8 cellular contexts compared by ENCODE assay signal in genomic region chr22:38396440-38397069, GRCh38. TPM values are rescaled to one million over a fixed set of nuclear protein-coding genes. Genes with fewer than 3 reads are reported as not detected.
DNase-seq lines count a peak whose midpoint lies in the region; ATAC-seq, FAIRE-seq and TF ChIP-seq lines count a peak whose summit lies in the region.
"Not testable (repeated sequence)": the region's sequence is repeated elsewhere in the genome, so short reads cannot be mapped to it uniquely, and the experiment has no call there.

No MANE protein-coding gene starts in this region.

- FAIRE-seq in K562 (lab: Jason Lieb, UNC), result not testable (repeated sequence)

- peaks cover 33% of the 10 kb centered on the region for H3K36me3 Mint-ChIP-seq in Calu3 (ENCODE audit: insufficient read depth, unreplicated experiment)
- H3K36me3 Mint-ChIP-seq in activated CD4-positive, alpha-beta T cell treated with anti-CD3 and anti-CD28 coated beads, Interleukin-2, amount 10 ng/mL, durations not matched to agents 7 days and 5 days (ENCODE audit: low read depth), result not testable (repeated sequence)

- H3K9me2 ChIP-seq in Loucy (replicated peaks; ENCODE audit: low read depth, low read length), result not testable (repeated sequence)

- TF ChIP-seq RAD21 in K562 (CRISPR knock-in tag; conservative IDR thresholded peaks at IDR 0.05 in 1 of 2, IDR thresholded peaks at IDR 0.05 in 1 of 2), result not testable (repeated sequence)

- TF ChIP-seq EP300 in K562 (IDR thresholded peaks at IDR 0.05; ENCODE audit: low read length); suprapubic skin (IDR thresholded peaks at IDR 0.05): not testable (repeated sequence)

- H3K27ac ChIP-seq in K562 (ENCODE audit: extremely low read depth, low read depth, low read length) (peak overlapping the region; percentile 85), esophagus squamous epithelium (peak overlapping the region; percentile 92 to 97 (median 96)), left lung (peak overlapping the region; percentile 92 to 93), neutrophil (peak overlapping the region; percentile 91), suprapubic skin (peak overlapping the region; percentile 92)

- peaks cover 66% of the 10 kb centered on the region for H3K79me2 ChIP-seq in Loucy (ENCODE audit: insufficient read depth, low read length)
- H3K79me2 ChIP-seq in K562 (ENCODE audit: control insufficient read depth, insufficient read depth, low read length), result peaks cover 61% of the 10 kb centered on the region

- WGBS in K562 (ENCODE audit: insufficient coverage, low coverage, missing lambda C conversion rate), result 7% methylated on average over 12 of the region's 12 CpGs
- 66 to 83% methylated on average over 11 to 12 of the region's 12 CpGs for WGBS in esophagus squamous epithelium, 2 donors
- WGBS in suprapubic skin, result 84% methylated on average over 12 of the region's 12 CpGs

- H3K9me1 ChIP-seq in K562 (ENCODE audit: control insufficient read depth, insufficient read depth, low read length), result not testable (repeated sequence)

- BruUV-seq in Calu3 (replicated peaks; lab: Mats Ljungman, UMichigan), result not testable (repeated sequence)
- TSS peak; percentile 26 for BruUV-seq in K562 (replicated peaks; lab: Mats Ljungman, UMichigan)

- not testable (repeated sequence) for H3K27me3 Mint-ChIP-seq in Calu3 (ENCODE audit: unreplicated experiment)
- peaks cover 11% of the 10 kb centered on the region for H3K27me3 Mint-ChIP-seq in activated CD4-positive, alpha-beta T cell treated with anti-CD3 and anti-CD28 coated beads, Interleukin-2, amount 10 ng/mL, durations not matched to agents 7 days and 5 days

- H3K27me3 ChIP-seq in Loucy (ENCODE audit: insufficient read depth, low read length, poor library complexity, severe bottlenecking); K562 (ENCODE audit: control insufficient read depth in 2 of 2, insufficient read depth in 2 of 2, low read length in 2 of 2); left lung; neutrophil; suprapubic skin: not testable (repeated sequence)
- peaks cover 0 to 22% (median 0%) of the 10 kb centered on the region in 4 donors for H3K27me3 ChIP-seq in esophagus squamous epithelium

- POLR2A ChIA-PET in activated CD4-positive, alpha-beta T cell treated with anti-CD3 and anti-CD28 coated beads, Interleukin-2, amount 10 ng/mL, durations not matched to agents 7 days and 5 days (lab: Charles Lee); K562 (lab: Yijun Ruan, JAX): not testable (repeated sequence)

- not testable (repeated sequence) for TF ChIP-seq CTCF in Calu3 (IDR thresholded peaks at IDR 0.05; ENCODE audit: unreplicated experiment); Loucy (conservative IDR thresholded peaks at IDR 0.05; ENCODE audit: low read length); K562 (IDR thresholded peaks at IDR 0.05 in 2 of 3, conservative IDR thresholded peaks at IDR 0.05 in 1 of 3; ENCODE audit: insufficient read depth in 2 of 3, low read depth in 1 of 3, low read length in 3 of 3); esophagus squamous epithelium (IDR thresholded peaks at IDR 0.05); left lung (IDR thresholded peaks at IDR 0.05); neutrophil (IDR thresholded peaks at IDR 0.05); suprapubic skin (IDR thresholded peaks at IDR 0.05)

- DNase-seq in Calu3; activated CD4-positive, alpha-beta T cell treated with anti-CD3 and anti-CD28 coated beads, Interleukin-2, amount 10 ng/mL, durations not matched to agents 7 days and 5 days; esophagus squamous epithelium (lab: John Stamatoyannopoulos, UW); left lung; suprapubic skin (ENCODE audit: low spot score in 2 of 2): not testable (repeated sequence)
- peak in 1 of 4 experiments; percentile 6 for DNase-seq in K562 (ENCODE audit: extremely low read depth in 1 of 4, low spot score in 3 of 4)

- H3K4me1 ChIP-seq in Loucy (ENCODE audit: insufficient read depth, low read length, poor library complexity, severe bottlenecking) (peaks cover 38% of the 10 kb centered on the region), esophagus squamous epithelium (peaks cover 0 to 40% (median 3%) of the 10 kb centered on the region in 3 donors), left lung (peaks cover 19 to 62% of the 10 kb centered on the region in 2 donors), neutrophil (ENCODE audit: control insufficient read depth in 1 of 2, insufficient read depth in 1 of 2, low read depth in 1 of 2, low read length in 1 of 2) (peaks cover 56 to 62% of the 10 kb centered on the region in 2 experiments), suprapubic skin (peaks cover 26% of the 10 kb centered on the region)
- H3K4me1 ChIP-seq in K562 (replicated peaks in 1 of 2; ENCODE audit: control insufficient read depth in 2 of 2, insufficient read depth in 2 of 2, low read length in 2 of 2), result not testable (repeated sequence)

- peak overlapping the region; percentile 87 for H3K9ac ChIP-seq in Loucy (ENCODE audit: low read depth, low read length, poor library complexity, severe bottlenecking)
- peak overlapping the region; percentile 75 to 87; a peak in 3 of 4 replicates for H3K9ac ChIP-seq in K562 (ENCODE audit: insufficient read depth in 1 of 2, low read depth in 2 of 2, low read length in 2 of 2)

- not testable (repeated sequence) for ATAC-seq in K562, left lung

- H3K9me3 ChIP-seq in Loucy (ENCODE audit: insufficient read depth, low read depth, low read length); K562 (replicated peaks; ENCODE audit: control insufficient read depth, insufficient read depth, low read depth, low read length); esophagus squamous epithelium; left lung; neutrophil; suprapubic skin: not testable (repeated sequence)

- H3K27ac Mint-ChIP-seq in Calu3 (ENCODE audit: unreplicated experiment), result peak overlapping the region; percentile 73
- H3K27ac Mint-ChIP-seq in activated CD4-positive, alpha-beta T cell treated with anti-CD3 and anti-CD28 coated beads, Interleukin-2, amount 10 ng/mL, durations not matched to agents 7 days and 5 days, result peak overlapping the region; percentile 33

- TF ChIP-seq POLR2A in K562 (conservative IDR thresholded peaks at IDR 0.05), result 0 out of 2 replicates have a peak, but pooled peaks have one; percentile 19
- TF ChIP-seq POLR2A in esophagus squamous epithelium (IDR thresholded peaks at IDR 0.05); suprapubic skin (IDR thresholded peaks at IDR 0.05): not testable (repeated sequence)

- H3K4me1 Mint-ChIP-seq in Calu3 (ENCODE audit: low read depth, unreplicated experiment), result peaks cover 35% of the 10 kb centered on the region
- H3K4me1 Mint-ChIP-seq in activated CD4-positive, alpha-beta T cell treated with anti-CD3 and anti-CD28 coated beads, Interleukin-2, amount 10 ng/mL, durations not matched to agents 7 days and 5 days, result peaks cover 56% of the 10 kb centered on the region

- H3K4me3 Mint-ChIP-seq in Calu3 (ENCODE audit: low read depth, unreplicated experiment), result peak overlapping the region; percentile 77
- H3K4me3 Mint-ChIP-seq in activated CD4-positive, alpha-beta T cell treated with anti-CD3 and anti-CD28 coated beads, Interleukin-2, amount 10 ng/mL, durations not matched to agents 7 days and 5 days, result peak overlapping the region; percentile 75

- in situ Hi-C loops in K562 (cut with MboI), result not testable (repeated sequence)

- H4K20me1 ChIP-seq in Loucy (ENCODE audit: insufficient read depth, low read length, poor library complexity, severe bottlenecking), result peaks cover 14% of the 10 kb centered on the region
- H4K20me1 ChIP-seq in K562 (replicated peaks; ENCODE audit: control insufficient read depth, insufficient read depth, low read length), result not testable (repeated sequence)

- CTCF ChIA-PET in Calu3 (lab: Charles Lee); activated CD4-positive, alpha-beta T cell treated with anti-CD3 and anti-CD28 coated beads, Interleukin-2, amount 10 ng/mL, durations not matched to agents 7 days and 5 days (lab: Charles Lee); K562 (lab: Yijun Ruan, JAX; ENCODE audit: low intra/inter-chr PET ratio): not testable (repeated sequence)

- H3K36me3 ChIP-seq in Loucy (ENCODE audit: insufficient read depth, low read length); K562 (ENCODE audit: control insufficient read depth, insufficient read depth, low read length); esophagus squamous epithelium; left lung; neutrophil; suprapubic skin: not testable (repeated sequence)

- not testable (repeated sequence) for H3F3A ChIP-seq in Loucy (ENCODE audit: low read depth)

- intact Hi-C loops in Calu3 (cut with micrococcal nuclease; ENCODE audit: unreplicated experiment); K562 (cut with micrococcal nuclease); esophagus squamous epithelium (cut with DNase I); left lung (cut with DNase I): not testable (repeated sequence)

- H3K9me3 Mint-ChIP-seq in Calu3 (ENCODE audit: low read depth, unreplicated experiment); activated CD4-positive, alpha-beta T cell treated with anti-CD3 and anti-CD28 coated beads, Interleukin-2, amount 10 ng/mL, durations not matched to agents 7 days and 5 days: not testable (repeated sequence)

- not testable (repeated sequence) for H2AFZ ChIP-seq in Loucy (ENCODE audit: low read length); K562 (ENCODE audit: low read depth, low read length)

- H3K4me3 ChIP-seq in Loucy (ENCODE audit: low read length, poor library complexity, severe bottlenecking) (peak overlapping the region; percentile 87), K562 (peak overlapping the region; percentile 60), esophagus squamous epithelium (peak overlapping the region in 3 of 4 donors; percentile 87 to 97 (median 91)), left lung (peak overlapping the region in 1 of 2 donors; percentile 88), neutrophil (ENCODE audit: low read depth in 1 of 2, low read length in 1 of 2) (peak overlapping the region; percentile 87 to 93), suprapubic skin (peak overlapping the region; percentile 92)

- peak overlapping the region; percentile 94 for H3K4me2 ChIP-seq in Loucy (ENCODE audit: low read depth, low read length, poor library complexity, severe bottlenecking)
- H3K4me2 ChIP-seq in K562 (ENCODE audit: insufficient read depth, low read length), result peak overlapping the region; percentile 78

RNA-seq across cellular contexts. Expression of gene KCNJ4, which starts 58.4 kb away (rescaled TPM):
- total RNA-seq in Calu3 (2022) (not detected in 2 replicates), K562 (2014; rRNA removed) (0.09 and 0.41 TPM in 2 replicates), K562 (2014; rRNA removed; fragmentation: Illumina TruSeq; extraction: Trizol) (not detected in 2 replicates), K562 (2015; rRNA removed; fragmentation: Illumina TruSeq; extraction: Trizol) (not detected in 2 replicates), K562 (2021) (0.13 and 0.55 TPM in 2 replicates), esophagus squamous epithelium (not detected), left lung (not detected), suprapubic skin (under 1 TPM in 3 of 4 donors, not detected in 1; 0.21 to 0.55 (median 0.32) TPM)
- total RNA-seq in activated CD4-positive, alpha-beta T cell treated with anti-CD3 and anti-CD28 coated beads, Interleukin-2, amount 10 ng/mL, durations not matched to agents 7 days and 5 days, result not detected
- 0.23 TPM in 1 of 2 replicates, not detected in the other for total RNA-seq in K562 (2011; cell fraction: chromatin; rRNA removed; ENCODE audit: low replicate concordance)
- 0.26 and 0.33 TPM in 2 replicates for total RNA-seq in K562 (2011; cell fraction: nucleolus; rRNA removed)
- not detected in 2 replicates for total RNA-seq in K562 (2011; cell fraction: nucleoplasm; rRNA removed)
- polyA plus RNA-seq in K562 (2011; rRNA removed) (0.07 and 0.18 TPM in 2 replicates), K562 (2014; fragmentation: Illumina TruSeq; extraction: Trizol) (0.07 and 0.28 TPM in 2 replicates), K562 (2014; fragmentation: Nextera tagmentation; extraction: Ambion mirVana) (not detected), K562 (2014; rRNA removed) (0.20 and 0.27 TPM in 2 replicates)
- 0.13 and 0.24 TPM in 2 replicates for polyA plus RNA-seq in K562 (2011; cell fraction: cytosol; rRNA removed)
- 0.10 TPM in 2 replicates for polyA plus RNA-seq in K562 (2011; cell fraction: nucleus; rRNA removed)
- polyA plus RNA-seq in K562 (2012), result 0.07 and 0.15 TPM in 2 replicates
- 0.09 TPM in 1 of 2 replicates, not detected in the other for polyA minus RNA-seq in K562 (2011; rRNA and poly(A)+ RNA removed)
- 0.38 TPM in 1 of 2 replicates, not detected in the other for polyA minus RNA-seq in K562 (2011; cell fraction: cytosol; rRNA and poly(A)+ RNA removed)
- polyA minus RNA-seq in K562 (2011; cell fraction: nucleus; rRNA and poly(A)+ RNA removed), result 0.22 TPM in 1 of 2 replicates, not detected in the other
